Comparison of ENCODE assay signal across 17 cellular contexts in the genomic region with DNA sequence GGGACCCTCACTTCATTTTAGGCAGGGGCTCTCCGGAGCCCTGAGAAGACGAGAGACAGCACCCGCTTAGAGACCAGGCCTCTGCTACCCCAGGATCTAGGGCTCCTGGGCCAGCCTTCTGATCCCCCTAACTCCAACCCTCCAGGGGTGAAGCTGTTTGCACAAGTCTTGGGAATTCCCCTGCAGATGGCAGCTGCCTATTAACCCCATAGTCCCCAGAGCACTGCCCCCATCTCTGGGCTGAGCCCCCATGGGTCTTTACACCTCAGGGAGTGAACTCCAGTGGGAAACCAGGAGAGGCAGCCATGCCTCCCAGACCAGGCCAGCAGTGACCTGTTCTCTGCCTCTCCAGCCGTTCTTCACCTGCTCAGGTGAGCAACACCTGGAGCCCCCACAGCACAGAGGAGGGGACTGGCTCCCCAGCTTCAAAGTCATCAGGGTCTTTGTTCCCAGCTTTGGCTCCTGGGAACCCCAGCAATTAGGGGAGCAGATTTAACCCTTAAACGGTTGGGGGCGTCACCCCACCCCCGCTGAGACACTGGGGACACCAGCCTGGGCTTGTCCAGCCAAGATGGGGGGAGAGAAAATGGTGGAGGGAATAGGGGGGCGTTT. TPM values are rescaled to one million over a fixed set of nuclear protein-coding genes. Genes with fewer than 3 reads are reported as not detected.
DNase-seq lines count a peak whose midpoint lies in the region; TF ChIP-seq lines count a peak whose summit lies in the region.
"Had no signal": no experiment of that assay in that cellular context is flagged by ENCODE, and none has a peak within 500 bp of the region (broad histone marks: within the 10 kb centered on the region; RNA-seq: fewer than 3 reads in every experiment).

No MANE protein-coding gene starts in this region.

- no peak overlapping the region for H3K4me3 ChIP-seq in CD8-positive, alpha-beta memory T cell (ENCODE audit: low read length)
- H3K4me3 ChIP-seq in H7 (ENCODE audit: insufficient read depth, low read depth, low read length) (no peak overlapping the region), BE2C (ENCODE audit: low read depth, low read length) (no peak overlapping the region)
- H3K4me3 ChIP-seq: left lung had no signal

- H3K4me1 Mint-ChIP-seq in CD8-positive, alpha-beta memory T cell, result peaks cover 19 to 37% (median 22%) of the 10 kb centered on the region in 3 donors
- peaks cover 73% of the 10 kb centered on the region for H3K4me1 Mint-ChIP-seq in dendritic cell treated with granulocyte-macrophage colony-stimulating factor and Interleukin-4, amounts not matched to agents 40 ng/mL and 50 ng/mL, for 4 days (ENCODE audit: low read depth)
- peaks cover 20% of the 10 kb centered on the region for H3K4me1 Mint-ChIP-seq in nephron

- TF ChIP-seq CTCF in nephron (IDR thresholded peaks at IDR 0.05; ENCODE audit: unreplicated experiment in 3 of 3) (no peak), BE2C (IDR thresholded peaks at IDR 0.05; ENCODE audit: low read depth, low read length) (no peak)

- H3K9me3 ChIP-seq in CD8-positive, alpha-beta memory T cell (ENCODE audit: low read length), result no peaks in the 10 kb centered on the region
- no peaks in the 10 kb centered on the region for H3K9me3 ChIP-seq in BE2C
- H3K9me3 ChIP-seq: left lung, thoracic aorta had no signal

- DNase-seq in CD8-positive, alpha-beta memory T cell, result no peak
- peak; percentile 81 for DNase-seq in H7
- no peak for DNase-seq in BE2C
- no peak for DNase-seq in CD1c-positive myeloid dendritic cell (ENCODE audit: extremely low spot score)
- no peak for DNase-seq in superior temporal gyrus (ENCODE audit: extremely low spot score)
- DNase-seq: activated CD4-positive, alpha-beta T cell treated with anti-CD3 and anti-CD28 coated beads, Interleukin-2, amount 10 ng/mL, durations not matched to agents 7 days and 5 days; NCI-H1417 treated with DMSO at 0.1 percent for 48 hours; RPMI8226; small intestine had no signal

- H3K27ac Mint-ChIP-seq in CD8-positive, alpha-beta memory T cell, result peak overlapping the region in 3 of 8 donors; percentile 11 to 86 (median 70)
- H3K27ac Mint-ChIP-seq in dendritic cell treated with granulocyte-macrophage colony-stimulating factor and Interleukin-4, amounts not matched to agents 40 ng/mL and 50 ng/mL, for 4 days, result no peak overlapping the region
- H3K27ac Mint-ChIP-seq in nephron, result no peak overlapping the region
- H3K27ac Mint-ChIP-seq: activated CD4-positive, alpha-beta T cell treated with anti-CD3 and anti-CD28 coated beads, Interleukin-2, amount 10 ng/mL, durations not matched to agents 7 days and 5 days had no signal

- H3K9me3 Mint-ChIP-seq in CD8-positive, alpha-beta memory T cell, result no peaks in the 10 kb centered on the region
- no peaks in the 10 kb centered on the region for H3K9me3 Mint-ChIP-seq in dendritic cell treated with granulocyte-macrophage colony-stimulating factor and Interleukin-4, amounts not matched to agents 40 ng/mL and 50 ng/mL, for 4 days
- H3K9me3 Mint-ChIP-seq in nephron, result no peaks in the 10 kb centered on the region
- H3K9me3 Mint-ChIP-seq: activated CD4-positive, alpha-beta T cell treated with anti-CD3 and anti-CD28 coated beads, Interleukin-2, amount 10 ng/mL, durations not matched to agents 7 days and 5 days had no signal

- peak overlapping the region in 5 of 7 donors; percentile 39 to 78 (median 44) for H3K4me3 Mint-ChIP-seq in CD8-positive, alpha-beta memory T cell
- H3K4me3 Mint-ChIP-seq in dendritic cell treated with granulocyte-macrophage colony-stimulating factor and Interleukin-4, amounts not matched to agents 40 ng/mL and 50 ng/mL, for 4 days, result peak overlapping the region; percentile 23
- peak overlapping the region; percentile 34 to 54 (median 35) for H3K4me3 Mint-ChIP-seq in nephron
- H3K4me3 Mint-ChIP-seq: activated CD4-positive, alpha-beta T cell treated with anti-CD3 and anti-CD28 coated beads, Interleukin-2, amount 10 ng/mL, durations not matched to agents 7 days and 5 days had no signal

- no peaks in the 10 kb centered on the region for H3K36me3 ChIP-seq in CD8-positive, alpha-beta memory T cell (ENCODE audit: insufficient read depth, low read length)
- H3K36me3 ChIP-seq in H7 (replicated peaks; ENCODE audit: control insufficient read depth, insufficient read depth, low read length) (no peaks in the 10 kb centered on the region), BE2C (no peaks in the 10 kb centered on the region)
- H3K36me3 ChIP-seq: left lung, thoracic aorta had no signal

- peaks cover 40% of the 10 kb centered on the region for H3K27me3 ChIP-seq in CD8-positive, alpha-beta memory T cell (ENCODE audit: insufficient read depth, low read length, poor library complexity, severe bottlenecking)
- H3K27me3 ChIP-seq in H7 (ENCODE audit: control insufficient read depth, insufficient read depth, low read length), result peaks cover 73% of the 10 kb centered on the region
- peaks cover 52% of the 10 kb centered on the region for H3K27me3 ChIP-seq in BE2C

- H3K27ac ChIP-seq in CD8-positive, alpha-beta memory T cell (ENCODE audit: low read depth, low read length), result no peak overlapping the region
- H3K27ac ChIP-seq: left lung, thoracic aorta had no signal

- no peaks in the 10 kb centered on the region for H3K36me3 Mint-ChIP-seq in CD8-positive, alpha-beta memory T cell
- no peaks in the 10 kb centered on the region for H3K36me3 Mint-ChIP-seq in dendritic cell treated with granulocyte-macrophage colony-stimulating factor and Interleukin-4, amounts not matched to agents 40 ng/mL and 50 ng/mL, for 4 days (ENCODE audit: low read depth)
- H3K36me3 Mint-ChIP-seq in nephron (ENCODE audit: low read depth), result no peaks in the 10 kb centered on the region

- POLR2A ChIA-PET in CD8-positive, alpha-beta memory T cell (lab: Charles Lee), result interaction anchor here (0.8 to 1.6 kb wide), 3 partner anchors 10 to 117 kb away, joined by 4 to 5 read pairs (median 4); a partner anchor contains a TSS

- intact Hi-C loops in dendritic cell treated with granulocyte-macrophage colony-stimulating factor and Interleukin-4, amounts not matched to agents 40 ng/mL and 50 ng/mL, for 4 days (cut with micrococcal nuclease), result no loop called here

- H3K4me1 ChIP-seq in CD8-positive, alpha-beta memory T cell (ENCODE audit: insufficient read depth, low read length), result peaks cover 36% of the 10 kb centered on the region
- H3K4me1 ChIP-seq in BE2C, result no peaks in the 10 kb centered on the region

- CTCF ChIA-PET in CD8-positive, alpha-beta memory T cell (lab: Charles Lee), result interaction anchor here (0.7 to 4.9 kb wide), 12 partner anchors 10 to 161 kb away, joined by 3 to 45 read pairs (median 4); a partner anchor contains a TSS

- peaks cover 28 to 34% of the 10 kb centered on the region in 2 donors for H3K27me3 Mint-ChIP-seq in CD8-positive, alpha-beta memory T cell
- H3K27me3 Mint-ChIP-seq in dendritic cell treated with granulocyte-macrophage colony-stimulating factor and Interleukin-4, amounts not matched to agents 40 ng/mL and 50 ng/mL, for 4 days, result peaks cover 70% of the 10 kb centered on the region
- H3K27me3 Mint-ChIP-seq in nephron (ENCODE audit: low read depth), result peaks cover 87% of the 10 kb centered on the region

RNA-seq across cellular contexts. Expression of a gene that starts 2.3 kb away (rescaled TPM):
- 1 to 10 TPM; 1.4 TPM for total RNA-seq in CD8-positive, alpha-beta memory T cell
- polyA plus RNA-seq in CD8-positive, alpha-beta memory T cell, result 0.21 TPM
- total RNA-seq in H7 (2014; rRNA removed; shearing (Covaris generic)), result 0.83 and 0.92 TPM in 2 replicates
- polyA plus RNA-seq in BE2C (2012; ENCODE audit: insufficient read depth, insufficient read length, low read depth), result not detected
- total RNA-seq: bronchial epithelial cell, endothelial cell of umbilical vein had no signal

RNA-seq across cellular contexts. Expression of a gene that starts 8.9 kb away (rescaled TPM):
- not detected for total RNA-seq in CD8-positive, alpha-beta memory T cell
- 2.3 TPM for polyA plus RNA-seq in CD8-positive, alpha-beta memory T cell
- total RNA-seq in H7 (2014; rRNA removed; shearing (Covaris generic)), result not detected in 2 replicates
- not detected for polyA plus RNA-seq in BE2C (2012; ENCODE audit: insufficient read depth, insufficient read length, low read depth)
- total RNA-seq: bronchial epithelial cell; endothelial cell of umbilical vein; left lung; NCI-H460; T-helper 1 cell treated with Interleukin-12 subunit alpha and Interleukin-12 subunit beta and Interleukin-4 antibody, amounts not matched to agents 30 ng/mL and 1 ng/mL, for 36 hours had no signal
- polyA plus RNA-seq: endothelial cell of umbilical vein, small intestine had no signal

RNA-seq across cellular contexts. Expression of a gene that starts 12.0 kb away (rescaled TPM):
- total RNA-seq in CD8-positive, alpha-beta memory T cell, result 10 to 100 TPM; 91.5 to 91.8 TPM
- polyA plus RNA-seq in CD8-positive, alpha-beta memory T cell, result 24.5 TPM
- total RNA-seq in H7 (2014; rRNA removed; shearing (Covaris generic)), result 68.9 and 95.1 TPM in 2 replicates
- polyA plus RNA-seq in BE2C (2012; ENCODE audit: insufficient read depth, insufficient read length, low read depth), result 213 TPM

RNA-seq across cellular contexts. Expression of a gene that starts 29.9 kb away (rescaled TPM):
- under 1 TPM; 0.33 to 0.39 TPM for total RNA-seq in CD8-positive, alpha-beta memory T cell
- not detected for polyA plus RNA-seq in CD8-positive, alpha-beta memory T cell
- total RNA-seq in H7 (2014; rRNA removed; shearing (Covaris generic)), result 0.10 and 0.30 TPM in 2 replicates
- polyA plus RNA-seq in BE2C (2012; ENCODE audit: insufficient read depth, insufficient read length, low read depth), result 10.4 TPM

RNA-seq across cellular contexts. Expression of a gene that starts 44.0 kb away (rescaled TPM):
- 100 to 1,000 TPM in 1 of 2 experiments, 10 to 100 TPM in 1; 98.3 to 103 TPM for total RNA-seq in CD8-positive, alpha-beta memory T cell
- 238 TPM for polyA plus RNA-seq in CD8-positive, alpha-beta memory T cell
- 10.8 and 16.5 TPM in 2 replicates for total RNA-seq in H7 (2014; rRNA removed; shearing (Covaris generic))
- polyA plus RNA-seq in BE2C (2012; ENCODE audit: insufficient read depth, insufficient read length, low read depth), result 19.7 TPM
